ENCODE assay signal across 1 cellular context in genomic region chr20:23245553-23246128, GRCh38.
A peak's percentile ranks its signal among the peaks of the same experiment; 100 is the strongest.
TF ChIP-seq lines count a peak whose summit lies in the region.

No MANE protein-coding gene starts in this region.

TF ChIP-seq in HEK293, 187 proteins besides CTCF, POLR2A, EP300 and RAD21 (continued from another document):
- no peak for TF ChIP-seq ZSCAN5A (tag by site-specific recombination; IDR thresholded peaks at IDR 0.05)
- TF ChIP-seq ZBTB49 (tag by site-specific recombination; IDR thresholded peaks at IDR 0.05; ENCODE audit: low read depth) = no peak
- peak; percentile 53; the same call in 1 of the 2 replicates for TF ChIP-seq ZNF2 (tag by site-specific recombination; IDR thresholded peaks at IDR 0.05)
- peak; percentile 36 for TF ChIP-seq ZNF654 (tag by site-specific recombination; IDR thresholded peaks at IDR 0.05; ENCODE audit: low read depth)
- TF ChIP-seq ZNF146 (tag by site-specific recombination; IDR thresholded peaks at IDR 0.05) = no peak
- no peak for TF ChIP-seq PRDM2 (tag by site-specific recombination; IDR thresholded peaks at IDR 0.05; ENCODE audit: borderline replicate concordance)
- TF ChIP-seq ZNF645 (tag by site-specific recombination; IDR thresholded peaks at IDR 0.05) = no peak
- TF ChIP-seq ZNF473 (tag by site-specific recombination; IDR thresholded peaks at IDR 0.05) = no peak
- peak; percentile 89 for TF ChIP-seq ZSCAN4 (tag by site-specific recombination; IDR thresholded peaks at IDR 0.05)
